Comparison of ENCODE assay signal across 8 cellular contexts in the genomic region with DNA sequence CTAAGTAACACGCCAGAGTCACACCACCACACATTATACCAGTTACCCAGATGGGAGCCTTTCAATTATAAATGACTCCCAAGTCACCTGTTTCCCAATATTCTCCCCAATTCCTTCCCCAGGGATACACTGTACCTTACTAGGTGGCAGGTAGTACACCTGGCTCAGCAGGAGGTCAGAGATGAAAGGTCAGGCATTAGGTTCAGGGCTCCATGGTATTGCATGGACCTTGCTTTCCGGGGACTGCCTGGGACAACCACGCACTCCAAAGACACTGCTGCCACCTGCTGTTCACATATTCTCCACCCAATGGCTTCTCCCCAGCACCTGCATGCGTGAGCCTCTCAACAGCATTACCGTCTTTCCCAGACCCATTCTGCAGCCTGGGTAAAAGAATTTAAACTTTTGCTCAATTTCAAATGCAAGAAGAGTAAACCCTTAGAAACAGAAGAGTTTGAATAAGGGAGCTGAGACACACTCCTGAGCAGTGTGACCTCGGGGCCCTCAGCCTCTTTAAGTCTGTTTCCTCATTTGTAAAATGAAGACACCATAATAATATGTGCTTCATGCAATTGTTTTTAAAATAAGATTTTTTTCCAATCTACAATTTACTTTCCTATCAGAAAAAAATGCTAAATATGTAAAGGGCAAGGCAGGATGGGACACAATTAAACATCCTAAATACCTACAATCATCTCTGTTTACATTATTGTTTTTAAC. TPM values are rescaled to one million over a fixed set of nuclear protein-coding genes. Genes with fewer than 3 reads are reported as not detected.
DNase-seq lines count a peak whose midpoint lies in the region; ATAC-seq and TF ChIP-seq lines count a peak whose summit lies in the region.

No MANE protein-coding gene starts in this region.

- no peaks in the 10 kb centered on the region for H3K4me1 ChIP-seq in vagina

- H3K4me3 ChIP-seq in NB4 (ENCODE audit: low read depth, low read length): no peak overlapping the region
- no peak overlapping the region for H3K4me3 ChIP-seq in vagina

- TF ChIP-seq POLR2A in NB4 (IDR thresholded peaks at IDR 0.05; ENCODE audit: extremely low read depth, insufficient read length) (no peak), vagina (IDR thresholded peaks at IDR 0.05) (no peak)

- no peak overlapping the region for H3K27ac Mint-ChIP-seq in progenitor cell of endocrine pancreas

- peak; percentile 94 for ATAC-seq in Right ventricle myocardium superior (ENCODE audit: poor library complexity)

- no peaks in the 10 kb centered on the region for H3K9me3 Mint-ChIP-seq in progenitor cell of endocrine pancreas (ENCODE audit: low read depth)

- H3K4me3 Mint-ChIP-seq in progenitor cell of endocrine pancreas (ENCODE audit: low read depth): no peak overlapping the region

- no peaks in the 10 kb centered on the region for H3K27me3 Mint-ChIP-seq in progenitor cell of endocrine pancreas

- no peaks in the 10 kb centered on the region for H3K27me3 ChIP-seq in vagina

- no peaks in the 10 kb centered on the region for H3K36me3 Mint-ChIP-seq in progenitor cell of endocrine pancreas (ENCODE audit: insufficient read depth)

- intact Hi-C loops in Right ventricle myocardium superior (cut with DNase I) (loop anchor here (2.0 to 5.0 kb wide), 3 partner anchors 45 to 311 kb away; no protein-coding TSS in a partner anchor), vagina (cut with DNase I) (loop anchor here (2.0 to 5.0 kb wide), 3 partner anchors 51 to 311 kb away; a partner anchor contains a TSS)

- H3K36me3 ChIP-seq in vagina: no peaks in the 10 kb centered on the region

- no peak overlapping the region for H3K27ac ChIP-seq in vagina

- H3K4me1 Mint-ChIP-seq in progenitor cell of endocrine pancreas (ENCODE audit: low read depth): peaks cover 7% of the 10 kb centered on the region

- no peaks in the 10 kb centered on the region for H3K9me3 ChIP-seq in vagina

- TF ChIP-seq CTCF in NB4 (IDR thresholded peaks at IDR 0.05; ENCODE audit: low read depth, low read length) (peak; percentile 80), progenitor cell of endocrine pancreas (IDR thresholded peaks at IDR 0.05; ENCODE audit: unreplicated experiment) (peak; percentile 88), vagina (IDR thresholded peaks at IDR 0.05) (peak; percentile 82 to 94 (median 90))

- DNase-seq in NCI-H1417 (lab: John Stamatoyannopoulos, UW): peak; percentile 61 to 86 (median 62)
- no peak for DNase-seq in NCI-H1417 treated with DMSO at 0.1 percent for 48 hours (lab: John Stamatoyannopoulos, UW)
- peak; percentile 77 for DNase-seq in NB4 (ENCODE audit: low read depth)
- peak; percentile 64 for DNase-seq in SKM-1 treated with dmso at 0.1 percent for 144 hours (lab: John Stamatoyannopoulos, UW; ENCODE audit: unreplicated experiment)
- peak; percentile 68 for DNase-seq in activated naive CD4-positive, alpha-beta T cell treated with anti-CD3 and anti-CD28 coated beads, Interleukin-2, amount 50 U/mL, for 16 hours
- DNase-seq in Right ventricle myocardium superior: peak; percentile 81
- DNase-seq in progenitor cell of endocrine pancreas (ENCODE audit: low spot score, unreplicated experiment): peak; percentile 65
- no peak for DNase-seq in vagina (ENCODE audit: extremely low spot score in 2 of 2)

RNA-seq across cellular contexts. Expression of a gene that starts 28.0 kb away (rescaled TPM):
- total RNA-seq in Right ventricle myocardium superior: 29.9 TPM
- 10.2 and 11.5 TPM in 2 replicates for total RNA-seq in progenitor cell of endocrine pancreas
- 23.3 TPM for total RNA-seq in vagina

RNA-seq across cellular contexts. Expression of a gene that starts 51.1 kb away (rescaled TPM):
- total RNA-seq in Right ventricle myocardium superior (12,703 TPM), progenitor cell of endocrine pancreas (284 and 300 TPM in 2 replicates), vagina (498 TPM)

Comparison
In these comparisons a context has a peak if more than half of its experiments do, and no peak if none do; other contexts are left out.
1. DNase-seq: peak in NCI-H1417 (3 of 3), NB4 (single experiment), SKM-1 treated with dmso at 0.1 percent for 144 hours (single experiment), activated naive CD4-positive, alpha-beta T cell treated with anti-CD3 and anti-CD28 coated beads, Interleukin-2, amount 50 U/mL, for 16 hours (single experiment), Right ventricle myocardium superior (single experiment) and progenitor cell of endocrine pancreas (single experiment); none in NCI-H1417 treated with DMSO at 0.1 percent for 48 hours (single experiment) and vagina (0 of 2).
2. RNA of a gene that starts 51.1 kb away (total RNA-seq): 12,703 TPM in Right ventricle myocardium superior (single experiment); 498 TPM in vagina (single experiment) and 284 to 300 TPM in progenitor cell of endocrine pancreas; every median in the first group is over 10 times any median in the second.
3. Peak in every context shown above with its lines, with median percentiles within 50 percentile points of each other: CTCF ChIP-seq.